7 cellular contexts compared by ENCODE assay signal in the genomic region with DNA sequence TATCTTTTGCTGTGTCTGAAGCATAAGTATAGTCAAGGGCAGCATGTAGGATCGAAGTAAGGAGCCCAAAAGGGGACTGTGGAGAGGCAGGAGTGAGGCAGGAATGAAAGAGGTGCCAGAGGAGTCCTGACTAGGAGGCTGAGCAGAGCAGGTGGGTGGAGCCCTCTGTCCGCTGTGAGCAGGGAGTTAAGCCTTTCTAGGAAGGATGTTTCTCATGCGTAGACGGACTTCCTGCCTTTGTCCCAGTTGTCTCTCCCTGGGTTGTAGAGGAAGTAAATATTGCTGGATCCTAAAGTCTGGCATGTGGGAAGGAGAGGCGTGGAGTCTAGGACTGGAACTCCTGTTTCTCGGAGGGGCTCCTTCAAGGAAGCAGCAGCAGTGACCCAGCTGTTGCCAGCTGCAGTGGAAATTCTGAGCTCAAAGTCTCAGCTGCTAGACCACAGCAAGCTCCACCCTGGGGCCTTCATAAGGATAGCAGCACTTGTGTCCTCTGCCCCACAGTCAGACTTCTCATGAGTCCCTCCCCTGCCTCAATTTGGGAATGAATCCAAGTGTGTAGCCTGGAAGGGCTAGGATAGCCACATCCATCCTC. TPM values are rescaled to one million over a fixed set of nuclear protein-coding genes. Genes with fewer than 3 reads are reported as not detected.
DNase-seq lines count a peak whose midpoint lies in the region; ATAC-seq and TF ChIP-seq lines count a peak whose summit lies in the region.

No MANE protein-coding gene starts in this region.

- CTCF ChIA-PET in activated CD8-positive, alpha-beta T cell treated with anti-CD3 and anti-CD28 coated beads for 36 hours (lab: Charles Lee), result interaction anchor here (0.9 to 3.0 kb wide), 3 partner anchors 9 to 52 kb away, joined by 4 to 11 read pairs (median 6); no protein-coding TSS in a partner anchor

- peak overlapping the region; percentile 37 for H3K4me3 Mint-ChIP-seq in activated CD8-positive, alpha-beta T cell treated with anti-CD3 and anti-CD28 coated beads for 36 hours
- no peak overlapping the region for H3K4me3 Mint-ChIP-seq in neural progenitor cell

- peaks cover 25% of the 10 kb centered on the region for H3K4me1 Mint-ChIP-seq in activated CD8-positive, alpha-beta T cell treated with anti-CD3 and anti-CD28 coated beads for 36 hours (ENCODE audit: low read depth)
- H3K4me1 Mint-ChIP-seq in neural progenitor cell, result peaks cover 9% of the 10 kb centered on the region

- no peaks in the 10 kb centered on the region for H3K9me3 ChIP-seq in HUES64 (ENCODE audit: insufficient read depth, low read depth, low read length)
- H3K9me3 ChIP-seq in neural progenitor cell (ENCODE audit: low read depth), result no peaks in the 10 kb centered on the region

- H3K4me1 ChIP-seq in HUES64 (ENCODE audit: insufficient read depth, low read length) (peaks cover 9% of the 10 kb centered on the region; the same call in 1 of the 2 replicates), neural progenitor cell (peaks cover 8% of the 10 kb centered on the region)

- H3K27me3 Mint-ChIP-seq in activated CD8-positive, alpha-beta T cell treated with anti-CD3 and anti-CD28 coated beads for 36 hours, result no peaks in the 10 kb centered on the region
- H3K27me3 Mint-ChIP-seq in neural progenitor cell (ENCODE audit: insufficient read depth, low read depth), result peaks cover 4% of the 10 kb centered on the region

- intact Hi-C loops in activated CD8-positive, alpha-beta T cell treated with anti-CD3 and anti-CD28 coated beads for 36 hours (cut with micrococcal nuclease), result no loop called here

- H3K36me3 ChIP-seq in HUES64 (ENCODE audit: insufficient read depth, low read length) (peaks cover 11% of the 10 kb centered on the region), neural progenitor cell (no peaks in the 10 kb centered on the region)

- peak overlapping the region; percentile 40 for H3K27ac Mint-ChIP-seq in activated CD8-positive, alpha-beta T cell treated with anti-CD3 and anti-CD28 coated beads for 36 hours
- H3K27ac Mint-ChIP-seq in neural progenitor cell, result peak overlapping the region; percentile 58

- no peaks in the 10 kb centered on the region for H3K9me3 Mint-ChIP-seq in activated CD8-positive, alpha-beta T cell treated with anti-CD3 and anti-CD28 coated beads for 36 hours
- no peaks in the 10 kb centered on the region for H3K9me3 Mint-ChIP-seq in neural progenitor cell

- 58% methylated on average over 6 of the region's 6 CpGs for WGBS in HUES64

- no peaks in the 10 kb centered on the region for H4K20me1 ChIP-seq in neural progenitor cell (ENCODE audit: low read depth)

- peak overlapping the region; percentile 58 for H3K4me2 ChIP-seq in neural progenitor cell

- no peak for TF ChIP-seq CTCF in activated CD8-positive, alpha-beta T cell treated with anti-CD3 and anti-CD28 coated beads for 36 hours (IDR thresholded peaks at IDR 0.05)
- no peak for TF ChIP-seq CTCF in fibroblast of villous mesenchyme (IDR thresholded peaks at IDR 0.05; ENCODE audit: insufficient read depth, low read depth, low read length)
- no peak for TF ChIP-seq CTCF in neural progenitor cell (IDR thresholded peaks at IDR 0.05)

- H3K27me3 ChIP-seq in HUES64 (ENCODE audit: insufficient read depth, low read length) (no peaks in the 10 kb centered on the region), neural progenitor cell (no peaks in the 10 kb centered on the region)

- peak; percentile 74 for DNase-seq in activated CD8-positive, alpha-beta T cell treated with anti-CD3 and anti-CD28 coated beads for 36 hours
- DNase-seq in fibroblast of villous mesenchyme (ENCODE audit: low read depth) (peak; percentile 95), neural progenitor cell (ENCODE audit: low spot score) (peak; percentile 42), NCI-H345 treated with DMSO at 0.1 percent for 48 hours (lab: John Stamatoyannopoulos, UW; ENCODE audit: unreplicated experiment) (no peak), DMS114 treated with DMSO at 0.1 percent for 48 hours (lab: John Stamatoyannopoulos, UW; ENCODE audit: unreplicated experiment) (no peak)

- 0 out of 2 replicates have a peak overlapping the region, but pooled peaks have one; percentile 1 for H3K4me3 ChIP-seq in HUES64 (ENCODE audit: low read length)
- peak overlapping the region; percentile 17 for H3K4me3 ChIP-seq in fibroblast of villous mesenchyme (ENCODE audit: low read depth, low read length)
- H3K4me3 ChIP-seq in neural progenitor cell, result no peak overlapping the region

- ATAC-seq in GM18502 (IDR thresholded peaks at IDR 0.05; ENCODE audit: poor library complexity, unreplicated experiment), result peak; percentile 58
- peak; percentile 85 for ATAC-seq in activated CD8-positive, alpha-beta T cell treated with anti-CD3 and anti-CD28 coated beads for 36 hours

- peak overlapping the region; percentile 69 for H2AFZ ChIP-seq in neural progenitor cell (replicated peaks)

- H3K27ac ChIP-seq in HUES64 (ENCODE audit: low read depth, low read length) (peak overlapping the region; percentile 2; the same call in 1 of the 2 replicates), neural progenitor cell (no peak overlapping the region)

- H3K9ac ChIP-seq in HUES64 (ENCODE audit: low read depth, low read length), result 0 out of 2 replicates have a peak overlapping the region, but pooled peaks have one; percentile 22
- H3K9ac ChIP-seq in neural progenitor cell, result no peak overlapping the region

- no peaks in the 10 kb centered on the region for H3K36me3 Mint-ChIP-seq in activated CD8-positive, alpha-beta T cell treated with anti-CD3 and anti-CD28 coated beads for 36 hours (ENCODE audit: low read depth)
- H3K36me3 Mint-ChIP-seq in neural progenitor cell, result peaks cover 15% of the 10 kb centered on the region

- POLR2A ChIA-PET in activated CD8-positive, alpha-beta T cell treated with anti-CD3 and anti-CD28 coated beads for 36 hours (lab: Charles Lee), result interaction anchor here (0.6 to 0.8 kb wide), 2 partner anchors 16 to 19 kb away, joined by 3 read pairs; no protein-coding TSS in a partner anchor

- H3K79me2 ChIP-seq in neural progenitor cell (ENCODE audit: low read depth), result no peaks in the 10 kb centered on the region

- peaks cover under 1% of the 10 kb centered on the region for H3F3A ChIP-seq in neural progenitor cell (ENCODE audit: low read depth)

RNA-seq across cellular contexts. Expression of gene RBMS2, which starts 44.0 kb away (rescaled TPM):
- polyA plus RNA-seq in HUES64 (2013, experiment 1 of 2), result 4.4 TPM
- 5.9 TPM for polyA plus RNA-seq in HUES64 (2013, experiment 2 of 2)
- total RNA-seq in activated CD8-positive, alpha-beta T cell treated with anti-CD3 and anti-CD28 coated beads for 36 hours, result 1 to 10 TPM; 2.8 to 3.1 TPM
- total RNA-seq in fibroblast of villous mesenchyme (21.9 and 32.8 TPM in 2 replicates), neural progenitor cell (ENCODE audit: low replicate concordance) (12.9 and 13.1 TPM in 2 replicates)

Comparison
In these comparisons a context has a peak if more than half of its experiments do, and no peak if none do; other contexts are left out.
1. DNase-seq: peak in activated CD8-positive, alpha-beta T cell treated with anti-CD3 and anti-CD28 coated beads for 36 hours (single experiment), fibroblast of villous mesenchyme (single experiment) and neural progenitor cell (single experiment); none in NCI-H345 treated with DMSO at 0.1 percent for 48 hours (single experiment) and DMS114 treated with DMSO at 0.1 percent for 48 hours (single experiment).